In genomic region chr9:118023649-118024048, GRCh38 we compare ENCODE assay signal across 16 cellular contexts.
DNase-seq lines count a peak whose midpoint lies in the region; ATAC-seq and TF ChIP-seq lines count a peak whose summit lies in the region.
"Had no signal": no experiment of that assay in that cellular context is flagged by ENCODE, and none has a peak within 500 bp of the region (broad histone marks: within the 10 kb centered on the region; RNA-seq: fewer than 3 reads in every experiment).

No MANE protein-coding gene starts in this region.

- no peak for TF ChIP-seq CTCF in right atrium auricular region (IDR thresholded peaks at IDR 0.05)

- H3K9me3 ChIP-seq in right atrium auricular region: no peaks in the 10 kb centered on the region

- intact Hi-C loops in left ventricle myocardium superior (cut with micrococcal nuclease): no loop called here

- no peaks in the 10 kb centered on the region for H3K36me3 ChIP-seq in right atrium auricular region

- no peaks in the 10 kb centered on the region for H3K4me1 ChIP-seq in right atrium auricular region

- ATAC-seq in left ventricle myocardium superior: peak; percentile 25
- ATAC-seq: HCT116 had no signal

- H3K27ac ChIP-seq in right atrium auricular region: no peak overlapping the region
- H3K27ac ChIP-seq: PC-9 had no signal

- no peaks in the 10 kb centered on the region for H3K27me3 ChIP-seq in right atrium auricular region

- DNase-seq in DMS79 treated with DMSO at 0.1 percent for 48 hours (lab: John Stamatoyannopoulos, UW) (peak; percentile 13), DMS79 (lab: John Stamatoyannopoulos, UW) (no peak), left ventricle myocardium superior (no peak), right atrium auricular region (ENCODE audit: low spot score) (no peak), cerebellum (ENCODE audit: low spot score) (peak; percentile 0), globus pallidus (ENCODE audit: low spot score) (no peak), GM19240 (ENCODE audit: insufficient read length, low spot score) (no peak)
- DNase-seq in activated CD4-positive, CD25-positive, alpha-beta regulatory T cell treated with anti-CD3 and anti-CD28 coated beads, Interleukin-2, amount 50 U/mL, for 72 hours: no peak
- DNase-seq: CD4-positive, alpha-beta memory T cell; Kasumi-1; NCI-H1436; NCI-H2029; NCI-H226; NCI-H526 treated with DMSO at 0.1 percent for 48 hours; PC-9 had no signal

- H3K4me3 ChIP-seq in right atrium auricular region: no peak overlapping the region
- H3K4me3 ChIP-seq: PC-9 had no signal

Comparison
In these comparisons a context has a peak if more than half of its experiments do, and no peak if none do; other contexts are left out.
1. DNase-seq: peak in DMS79 treated with DMSO at 0.1 percent for 48 hours (single experiment) and cerebellum (single experiment); none in DMS79 (single experiment), left ventricle myocardium superior (single experiment), right atrium auricular region (single experiment), globus pallidus (single experiment), GM19240 (single experiment) and activated CD4-positive, CD25-positive, alpha-beta regulatory T cell treated with anti-CD3 and anti-CD28 coated beads, Interleukin-2, amount 50 U/mL, for 72 hours (single experiment).